Comparison of ENCODE assay signal across 8 cellular contexts in the genomic region with DNA sequence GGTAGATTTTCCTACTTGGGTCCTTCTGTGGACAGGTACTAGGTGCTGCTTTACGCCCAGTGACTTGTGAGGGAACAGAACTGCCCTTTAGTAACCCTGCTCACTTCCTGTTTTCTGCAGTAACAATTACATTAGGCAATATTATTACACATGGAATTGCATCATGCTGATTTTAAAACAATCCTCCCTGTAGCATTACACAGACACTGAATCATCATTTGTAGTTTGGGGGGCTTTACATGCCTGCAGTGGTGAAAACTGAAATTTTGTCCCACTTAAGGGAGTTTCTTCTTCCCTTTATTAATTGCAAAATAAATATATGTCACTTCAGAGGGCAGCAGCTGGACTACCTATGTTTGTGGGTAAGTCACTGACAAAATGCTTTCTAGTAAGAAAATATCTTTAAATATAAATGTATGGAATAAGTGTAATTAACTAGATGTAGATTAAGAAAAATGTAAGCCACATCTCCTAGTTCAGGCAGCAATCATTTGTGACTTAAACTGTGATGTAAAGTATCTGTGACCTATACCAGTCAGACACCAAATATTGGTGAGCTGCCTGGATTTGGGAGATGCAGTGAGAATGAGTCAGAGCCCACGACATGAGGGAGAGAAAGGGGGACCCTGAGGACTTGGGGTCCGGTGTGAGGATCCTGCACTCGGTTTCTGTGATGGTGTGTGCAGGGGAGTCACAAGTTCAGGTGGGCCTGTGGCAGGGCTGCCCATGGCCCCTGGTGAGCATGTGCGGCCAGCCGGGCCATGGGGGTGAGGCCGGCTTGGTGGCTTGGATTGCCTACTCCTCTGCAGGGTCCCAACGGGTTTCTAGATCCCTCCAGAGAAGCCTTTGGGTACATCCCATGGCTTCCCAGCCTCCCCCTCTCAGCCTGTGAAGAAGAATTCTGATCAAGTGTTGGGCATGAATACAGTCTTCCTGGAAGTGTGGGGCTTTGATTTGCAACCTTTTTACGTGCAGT. TPM values are rescaled to one million over a fixed set of nuclear protein-coding genes. Genes with fewer than 3 reads are reported as not detected.
DNase-seq lines count a peak whose midpoint lies in the region; ATAC-seq, FAIRE-seq and TF ChIP-seq lines count a peak whose summit lies in the region.

No MANE protein-coding gene starts in this region.

- H3K4me1 Mint-ChIP-seq in activated naive CD4-positive, alpha-beta T cell treated with anti-CD3 and anti-CD28 coated beads, Interleukin-2, amount 10 ng/mL, durations not matched to agents 7 days and 5 days, result peaks cover 53% of the 10 kb centered on the region

- peaks cover 0 to 6% of the 10 kb centered on the region in 2 donors for H3K4me1 ChIP-seq in small intestine (ENCODE audit: control insufficient read depth in 2 of 2, insufficient read depth in 1 of 2, low read depth in 1 of 2, low read length in 1 of 2)

- no peaks in the 10 kb centered on the region for H3K27me3 ChIP-seq in small intestine (ENCODE audit: control insufficient read depth in 2 of 2, insufficient read depth in 2 of 2, low read length in 2 of 2)

- no peaks in the 10 kb centered on the region for H3K36me3 ChIP-seq in small intestine (ENCODE audit: control insufficient read depth in 2 of 2, insufficient read depth in 2 of 2, low read length in 2 of 2)

- FAIRE-seq in small intestine (lab: Jason Lieb, UNC), result no peak

- no peaks in the 10 kb centered on the region for H3K9me3 Mint-ChIP-seq in activated naive CD4-positive, alpha-beta T cell treated with anti-CD3 and anti-CD28 coated beads, Interleukin-2, amount 10 ng/mL, durations not matched to agents 7 days and 5 days

- H3K4me3 Mint-ChIP-seq in activated naive CD4-positive, alpha-beta T cell treated with anti-CD3 and anti-CD28 coated beads, Interleukin-2, amount 10 ng/mL, durations not matched to agents 7 days and 5 days, result peak overlapping the region; percentile 12

- peaks cover 13% of the 10 kb centered on the region for H3K27me3 Mint-ChIP-seq in activated naive CD4-positive, alpha-beta T cell treated with anti-CD3 and anti-CD28 coated beads, Interleukin-2, amount 10 ng/mL, durations not matched to agents 7 days and 5 days

- ATAC-seq in HG03571 (IDR thresholded peaks at IDR 0.05; ENCODE audit: unreplicated experiment) (no peak), GM19463 (IDR thresholded peaks at IDR 0.05; ENCODE audit: unreplicated experiment) (no peak)

- H3K4me3 ChIP-seq in epithelial cell of proximal tubule (ENCODE audit: low read depth, low read length) (no peak overlapping the region), small intestine (ENCODE audit: low read depth in 1 of 2, low read length in 2 of 2) (no peak overlapping the region)

- H3K9me3 ChIP-seq in small intestine (ENCODE audit: control insufficient read depth, low read depth), result no peaks in the 10 kb centered on the region

- peak; percentile 36 for DNase-seq in activated naive CD4-positive, alpha-beta T cell treated with anti-CD3 and anti-CD28 coated beads, Interleukin-2, amount 10 ng/mL, durations not matched to agents 7 days and 5 days
- DNase-seq in activated naive CD4-positive, alpha-beta T cell treated with Interleukin-2 at 50 U/mL for 16 hours, result no peak
- DNase-seq in RPMI7951 (ENCODE audit: low read depth) (peak; percentile 8), epithelial cell of proximal tubule (ENCODE audit: low read depth) (peak; percentile 39), small intestine (peak; percentile 81)
- no peak for DNase-seq in stimulated activated CD4-positive, alpha-beta T cell treated with anti-CD3 and anti-CD28 coated beads, Interleukin-15, amount 100 ng/mL, for 24 hours

- TF ChIP-seq CTCF in epithelial cell of proximal tubule (conservative IDR thresholded peaks at IDR 0.05; ENCODE audit: low read depth, low read length), result no peak

- no peak overlapping the region for H3K27ac ChIP-seq in small intestine (ENCODE audit: low read depth in 1 of 2, low read length in 1 of 2)

- peaks cover 4% of the 10 kb centered on the region for H3K36me3 Mint-ChIP-seq in activated naive CD4-positive, alpha-beta T cell treated with anti-CD3 and anti-CD28 coated beads, Interleukin-2, amount 10 ng/mL, durations not matched to agents 7 days and 5 days

- WGBS in small intestine, 3 donors, result 76 to 83% (median 80%) methylated on average over 8 to 9 of the region's 9 CpGs

- H3K27ac Mint-ChIP-seq in activated naive CD4-positive, alpha-beta T cell treated with anti-CD3 and anti-CD28 coated beads, Interleukin-2, amount 10 ng/mL, durations not matched to agents 7 days and 5 days, result peak overlapping the region; percentile 64

- CTCF ChIA-PET in activated naive CD4-positive, alpha-beta T cell treated with anti-CD3 and anti-CD28 coated beads, Interleukin-2, amount 10 ng/mL, durations not matched to agents 7 days and 5 days (lab: Charles Lee), result no interaction called here

RNA-seq across cellular contexts. Expression of gene ABCG1, which starts 19.2 kb away (rescaled TPM):
- not detected in 2 replicates for total RNA-seq in RPMI7951 (2014; rRNA removed; shearing (Covaris generic))
- not detected in 2 replicates for total RNA-seq in epithelial cell of proximal tubule
- polyA plus RNA-seq in small intestine, result 10 to 100 TPM; 12.4 to 46.5 (median 30.0) TPM

Comparison
In these comparisons a context has a peak if more than half of its experiments do, and no peak if none do; other contexts are left out.
1. DNase-seq: peak in activated naive CD4-positive, alpha-beta T cell treated with anti-CD3 and anti-CD28 coated beads, Interleukin-2, amount 10 ng/mL, durations not matched to agents 7 days and 5 days (single experiment), RPMI7951 (single experiment), epithelial cell of proximal tubule (single experiment) and small intestine (single experiment); none in activated naive CD4-positive, alpha-beta T cell treated with Interleukin-2 at 50 U/mL for 16 hours (single experiment) and stimulated activated CD4-positive, alpha-beta T cell treated with anti-CD3 and anti-CD28 coated beads, Interleukin-15, amount 100 ng/mL, for 24 hours (single experiment).